In genomic region chr1:205261091-205261732, GRCh38 we compare ENCODE assay signal across 1 cellular context.
TF ChIP-seq lines count a peak whose summit lies in the region.
"Not testable (repeated sequence)": the region's sequence is repeated elsewhere in the genome, so short reads cannot be mapped to it uniquely, and the experiment has no call there.

No MANE protein-coding gene starts in this region.

TF ChIP-seq in A549, 52 proteins besides CTCF, POLR2A, EP300 and RAD21 (continued from another document):
- not testable (repeated sequence) for TF ChIP-seq FOSL2 (IDR thresholded peaks at IDR 0.05)
- peak; percentile 36; the same call in 1 of the 2 replicates for TF ChIP-seq FOSL2 (CRISPR knock-in tag; IDR thresholded peaks at IDR 0.05)
